In genomic region chr6:43277643-43278523, GRCh38 we compare ENCODE assay signal across 1 cellular context.
TF ChIP-seq lines count a peak whose summit lies in the region.

No MANE protein-coding gene starts in this region.

TF ChIP-seq in HepG2, 621 proteins besides CTCF, POLR2A, EP300 and RAD21 (continued from another document and continues in another):
- TF ChIP-seq FUBP1 (CRISPR knock-in tag; IDR thresholded peaks at IDR 0.05; ENCODE audit: borderline replicate concordance) (0 out of 2 replicates have a peak, but pooled peaks have one; percentile 12), AHDC1 (CRISPR knock-in tag; IDR thresholded peaks at IDR 0.05; ENCODE audit: borderline replicate concordance) (peak; percentile 65), CEBPZ (IDR thresholded peaks at IDR 0.05; ENCODE audit: low read length) (no peak), ZNF746 (CRISPR knock-in tag; IDR thresholded peaks at IDR 0.05) (peak; percentile 91), FLYWCH1 (CRISPR knock-in tag; IDR thresholded peaks at IDR 0.05) (no peak), CBFB (CRISPR knock-in tag; IDR thresholded peaks at IDR 0.05) (no peak), SOX6 (IDR thresholded peaks at IDR 0.05) (no peak), SOX6 (CRISPR knock-in tag; IDR thresholded peaks at IDR 0.05) (0 out of 2 replicates have a peak, but pooled peaks have one; percentile 44), PCBP2 (optimal IDR thresholded peaks at IDR 0.05; ENCODE audit: low read depth, low read length, poor library complexity, severe bottlenecking) (no peak), HNF1A (IDR thresholded peaks at IDR 0.05; ENCODE audit: low read depth) (no peak), HNF1A (CRISPR knock-in tag; IDR thresholded peaks at IDR 0.05; ENCODE audit: borderline replicate concordance) (peak; percentile 68), SP2 (CRISPR knock-in tag; IDR thresholded peaks at IDR 0.05) (no peak), NR2F6 (IDR thresholded peaks at IDR 0.05) (peak; percentile 37; the same call in 1 of the 2 replicates), NR2F6 (CRISPR knock-in tag; IDR thresholded peaks at IDR 0.05) (no peak), HMG20B (CRISPR knock-in tag; conservative IDR thresholded peaks at IDR 0.05) (no peak), HDAC1 (CRISPR knock-in tag; IDR thresholded peaks at IDR 0.05) (peak; percentile 74), SRY (CRISPR knock-in tag; IDR thresholded peaks at IDR 0.05) (no peak), ZFY (CRISPR knock-in tag; IDR thresholded peaks at IDR 0.05) (peak; percentile 84), HES4 (CRISPR knock-in tag; IDR thresholded peaks at IDR 0.05; ENCODE audit: borderline replicate concordance) (no peak; the same call in 1 of the 2 replicates), ZNF841 (CRISPR knock-in tag; IDR thresholded peaks at IDR 0.05; ENCODE audit: borderline replicate concordance) (no peak), PAX8 (CRISPR knock-in tag; IDR thresholded peaks at IDR 0.05; ENCODE audit: borderline replicate concordance) (peak; percentile 30; the same call in 1 of the 2 replicates), MAFK (conservative IDR thresholded peaks at IDR 0.05 in 1 of 2, IDR thresholded peaks at IDR 0.05 in 1 of 2; ENCODE audit: low read length in 2 of 2) (no peak), ELF1 (CRISPR knock-in tag; IDR thresholded peaks at IDR 0.05) (peak; percentile 8; the same call in 1 of the 2 replicates), ISL2 (CRISPR knock-in tag; IDR thresholded peaks at IDR 0.05) (no peak; the same call in 1 of the 2 replicates), IKZF4 (CRISPR knock-in tag; IDR thresholded peaks at IDR 0.05; ENCODE audit: borderline replicate concordance, low read depth, not compliant biosample characterization) (peak; percentile 54), XBP1 (CRISPR knock-in tag; IDR thresholded peaks at IDR 0.05) (no peak), ZNF292 (CRISPR knock-in tag; IDR thresholded peaks at IDR 0.05; ENCODE audit: borderline replicate concordance, low read depth) (peak; percentile 81; the same call in 1 of the 2 replicates)
- TF ChIP-seq, protein P1, sequence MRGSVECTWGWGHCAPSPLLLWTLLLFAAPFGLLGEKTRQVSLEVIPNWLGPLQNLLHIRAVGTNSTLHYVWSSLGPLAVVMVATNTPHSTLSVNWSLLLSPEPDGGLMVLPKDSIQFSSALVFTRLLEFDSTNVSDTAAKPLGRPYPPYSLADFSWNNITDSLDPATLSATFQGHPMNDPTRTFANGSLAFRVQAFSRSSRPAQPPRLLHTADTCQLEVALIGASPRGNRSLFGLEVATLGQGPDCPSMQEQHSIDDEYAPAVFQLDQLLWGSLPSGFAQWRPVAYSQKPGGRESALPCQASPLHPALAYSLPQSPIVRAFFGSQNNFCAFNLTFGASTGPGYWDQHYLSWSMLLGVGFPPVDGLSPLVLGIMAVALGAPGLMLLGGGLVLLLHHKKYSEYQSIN (CRISPR knock-in tag; IDR thresholded peaks at IDR 0.05; ENCODE audit: borderline replicate concordance): no peak
- TF ChIP-seq, protein P2, sequence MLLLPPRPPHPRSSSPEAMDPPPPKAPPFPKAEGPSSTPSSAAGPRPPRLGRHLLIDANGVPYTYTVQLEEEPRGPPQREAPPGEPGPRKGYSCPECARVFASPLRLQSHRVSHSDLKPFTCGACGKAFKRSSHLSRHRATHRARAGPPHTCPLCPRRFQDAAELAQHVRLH (CRISPR knock-in tag; IDR thresholded peaks at IDR 0.05; ENCODE audit: borderline replicate concordance, low read depth): peak; percentile 23; the same call in 1 of the 2 replicates
- TF ChIP-seq, protein P3, sequence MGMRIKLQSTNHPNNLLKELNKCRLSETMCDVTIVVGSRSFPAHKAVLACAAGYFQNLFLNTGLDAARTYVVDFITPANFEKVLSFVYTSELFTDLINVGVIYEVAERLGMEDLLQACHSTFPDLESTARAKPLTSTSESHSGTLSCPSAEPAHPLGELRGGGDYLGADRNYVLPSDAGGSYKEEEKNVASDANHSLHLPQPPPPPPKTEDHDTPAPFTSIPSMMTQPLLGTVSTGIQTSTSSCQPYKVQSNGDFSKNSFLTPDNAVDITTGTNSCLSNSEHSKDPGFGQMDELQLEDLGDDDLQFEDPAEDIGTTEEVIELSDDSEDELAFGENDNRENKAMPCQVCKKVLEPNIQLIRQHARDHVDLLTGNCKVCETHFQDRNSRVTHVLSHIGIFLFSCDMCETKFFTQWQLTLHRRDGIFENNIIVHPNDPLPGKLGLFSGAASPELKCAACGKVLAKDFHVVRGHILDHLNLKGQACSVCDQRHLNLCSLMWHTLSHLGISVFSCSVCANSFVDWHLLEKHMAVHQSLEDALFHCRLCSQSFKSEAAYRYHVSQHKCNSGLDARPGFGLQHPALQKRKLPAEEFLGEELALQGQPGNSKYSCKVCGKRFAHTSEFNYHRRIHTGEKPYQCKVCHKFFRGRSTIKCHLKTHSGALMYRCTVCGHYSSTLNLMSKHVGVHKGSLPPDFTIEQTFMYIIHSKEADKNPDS (CRISPR knock-in tag; IDR thresholded peaks at IDR 0.05): 0 out of 2 replicates have a peak, but pooled peaks have one; percentile 4
- TF ChIP-seq, protein P4, sequence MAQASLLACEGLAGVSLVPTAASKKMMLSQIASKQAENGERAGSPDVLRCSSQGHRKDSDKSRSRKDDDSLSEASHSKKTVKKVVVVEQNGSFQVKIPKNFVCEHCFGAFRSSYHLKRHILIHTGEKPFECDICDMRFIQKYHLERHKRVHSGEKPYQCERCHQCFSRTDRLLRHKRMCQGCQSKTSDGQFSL (CRISPR knock-in tag; IDR thresholded peaks at IDR 0.05): peak; percentile 51; the same call in 1 of the 2 replicates
- TF ChIP-seq, protein P5, sequence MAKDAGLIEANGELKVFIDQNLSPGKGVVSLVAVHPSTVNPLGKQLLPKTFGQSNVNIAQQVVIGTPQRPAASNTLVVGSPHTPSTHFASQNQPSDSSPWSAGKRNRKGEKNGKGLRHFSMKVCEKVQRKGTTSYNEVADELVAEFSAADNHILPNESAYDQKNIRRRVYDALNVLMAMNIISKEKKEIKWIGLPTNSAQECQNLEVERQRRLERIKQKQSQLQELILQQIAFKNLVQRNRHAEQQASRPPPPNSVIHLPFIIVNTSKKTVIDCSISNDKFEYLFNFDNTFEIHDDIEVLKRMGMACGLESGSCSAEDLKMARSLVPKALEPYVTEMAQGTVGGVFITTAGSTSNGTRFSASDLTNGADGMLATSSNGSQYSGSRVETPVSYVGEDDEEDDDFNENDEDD (CRISPR knock-in tag; IDR thresholded peaks at IDR 0.05; ENCODE audit: borderline replicate concordance): no peak
- TF ChIP-seq, protein P6, sequence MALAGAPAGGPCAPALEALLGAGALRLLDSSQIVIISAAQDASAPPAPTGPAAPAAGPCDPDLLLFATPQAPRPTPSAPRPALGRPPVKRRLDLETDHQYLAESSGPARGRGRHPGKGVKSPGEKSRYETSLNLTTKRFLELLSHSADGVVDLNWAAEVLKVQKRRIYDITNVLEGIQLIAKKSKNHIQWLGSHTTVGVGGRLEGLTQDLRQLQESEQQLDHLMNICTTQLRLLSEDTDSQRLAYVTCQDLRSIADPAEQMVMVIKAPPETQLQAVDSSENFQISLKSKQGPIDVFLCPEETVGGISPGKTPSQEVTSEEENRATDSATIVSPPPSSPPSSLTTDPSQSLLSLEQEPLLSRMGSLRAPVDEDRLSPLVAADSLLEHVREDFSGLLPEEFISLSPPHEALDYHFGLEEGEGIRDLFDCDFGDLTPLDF (CRISPR knock-in tag; IDR thresholded peaks at IDR 0.05): no peak
